In the genomic region with DNA sequence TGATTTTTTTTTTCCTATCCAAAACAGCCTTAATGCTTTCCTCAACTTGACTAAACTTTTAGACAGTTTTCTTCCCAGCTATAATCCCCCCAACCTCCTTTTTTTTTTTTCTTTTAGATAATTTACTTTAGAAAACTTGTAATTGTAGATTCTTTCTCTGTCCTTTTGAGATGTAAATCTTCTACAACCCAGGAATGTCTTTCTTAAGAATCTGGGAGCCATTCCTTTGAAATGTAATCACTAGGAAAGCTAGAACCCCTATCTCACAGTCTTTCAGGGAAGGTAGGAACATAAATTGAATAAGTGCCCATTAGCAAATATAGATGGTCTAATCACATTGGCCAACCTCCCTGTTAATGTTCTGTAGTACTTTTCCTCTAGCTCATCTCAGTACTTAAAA, we compare ENCODE assay signal across 16 cellular contexts.
A peak's percentile ranks its signal among the peaks of the same experiment; 100 is the strongest.
DNase-seq lines count a peak whose midpoint lies in the region; ATAC-seq and TF ChIP-seq lines count a peak whose summit lies in the region.
"Had no signal": no experiment of that assay in that cellular context is flagged by ENCODE, and none has a peak within 500 bp of the region (broad histone marks: within the 10 kb centered on the region; RNA-seq: fewer than 3 reads in every experiment).

No MANE protein-coding gene starts in this region.

- peak overlapping the region; percentile 88 for H3K27ac ChIP-seq in HUES48 (ENCODE audit: low read depth, low read length)
- no peak overlapping the region for H3K27ac ChIP-seq in iPS-18a (ENCODE audit: low read length)
- H3K27ac ChIP-seq: BLaER1 had no signal

- no peak for TF ChIP-seq CTCF in WTC11 (IDR thresholded peaks at IDR 0.05)

- no peaks in the 10 kb centered on the region for H3K36me3 ChIP-seq in HUES48 (ENCODE audit: control insufficient read depth, insufficient read depth, low read length)
- H3K36me3 ChIP-seq in iPS-18a (ENCODE audit: control insufficient read depth, low read depth, low read length): no peaks in the 10 kb centered on the region
- H3K36me3 ChIP-seq: BLaER1 had no signal

- peaks cover 27% of the 10 kb centered on the region for H3K4me1 ChIP-seq in HUES48 (ENCODE audit: control insufficient read depth, insufficient read depth, low read length)
- peaks cover 26% of the 10 kb centered on the region for H3K4me1 ChIP-seq in iPS-18a (ENCODE audit: control insufficient read depth, low read depth, low read length)
- H3K4me1 ChIP-seq: BLaER1 had no signal

- 0 out of 2 replicates have a peak, but pooled peaks cover 5% of the 10 kb centered on the region for H3K9me3 ChIP-seq in HUES48 (ENCODE audit: control insufficient read depth, insufficient read depth, low read length)
- H3K9me3 ChIP-seq in iPS-18a (ENCODE audit: control insufficient read depth, low read depth, low read length): peaks cover 5% of the 10 kb centered on the region
- H3K9me3 ChIP-seq: BLaER1 had no signal

- H3K9ac ChIP-seq in HUES48 (ENCODE audit: low read depth, low read length): no peak overlapping the region
- H3K9ac ChIP-seq in iPS-18a (ENCODE audit: low read length): no peak overlapping the region
- H3K9ac ChIP-seq: BLaER1 had no signal

- H3K4me1 Mint-ChIP-seq in WTC11: peaks cover 53% of the 10 kb centered on the region
- H3K4me1 Mint-ChIP-seq: CD14-positive monocyte; CD4-positive, alpha-beta memory T cell had no signal

- H3K4me3 ChIP-seq in HUES48 (ENCODE audit: low read depth, low read length) (peak overlapping the region; percentile 35; the same call in 1 of the 2 replicates), iPS-18a (ENCODE audit: low read length) (peak overlapping the region; percentile 5)
- H3K4me3 ChIP-seq: BLaER1, K562 had no signal

- peak; percentile 49; the same call in 1 of the 2 replicates for ATAC-seq in WTC11
- ATAC-seq: K562 had no signal

- H3K27me3 ChIP-seq in HUES48 (ENCODE audit: control insufficient read depth, insufficient read depth, low read length) (peaks cover 15% of the 10 kb centered on the region; the same call in 1 of the 2 replicates), iPS-18a (ENCODE audit: control insufficient read depth, insufficient read depth, low read length) (peaks cover 11% of the 10 kb centered on the region)
- H3K27me3 ChIP-seq: BLaER1 had no signal

- H3K27me3 Mint-ChIP-seq in WTC11 (ENCODE audit: low read depth): peaks cover 64% of the 10 kb centered on the region
- H3K27me3 Mint-ChIP-seq: CD4-positive, alpha-beta memory T cell had no signal

- no peak overlapping the region; the same call in 1 of the 2 replicates for H3K27ac Mint-ChIP-seq in WTC11
- H3K27ac Mint-ChIP-seq: CD14-positive monocyte; CD4-positive, alpha-beta memory T cell had no signal

- peaks cover 11% of the 10 kb centered on the region for H3K36me3 Mint-ChIP-seq in WTC11
- H3K36me3 Mint-ChIP-seq: CD14-positive monocyte; CD4-positive, alpha-beta memory T cell had no signal

- CTCF ChIA-PET in WTC11 (lab: Charles Lee): interaction anchor here (1.0 kb wide), 1 partner anchor 161 kb away, joined by 3 read pairs; no protein-coding TSS in a partner anchor

- POLR2A ChIA-PET in WTC11 (lab: Charles Lee): no interaction called here

- H3K9me3 Mint-ChIP-seq in WTC11: peaks cover 10% of the 10 kb centered on the region

- DNase-seq in WTC11 (ENCODE audit: low spot score) (no peak), NCI-H1930 (lab: John Stamatoyannopoulos, UW) (no peak), NCI-H446 treated with DMSO at 0.1 percent for 48 hours (lab: John Stamatoyannopoulos, UW) (no peak), NCI-H226 (no peak)
- no peak for DNase-seq in activated naive CD4-positive, alpha-beta T cell treated with anti-CD3 and anti-CD28 coated beads, Interleukin-2, amount 50 U/mL, for 16 hours
- DNase-seq: 8988T; CD4-positive, alpha-beta memory T cell; DMS79 treated with DMSO at 0.1 percent for 48 hours; GF-D8; H7; IMR-90 had no signal

- no peak overlapping the region for H3K4me3 Mint-ChIP-seq in WTC11
- H3K4me3 Mint-ChIP-seq: CD14-positive monocyte; CD4-positive, alpha-beta memory T cell had no signal

TF ChIP-seq in WTC11, 78 proteins besides CTCF, POLR2A, EP300 and RAD21:
- no peak for TF ChIP-seq SMAD3 (CRISPR knock-in tag; IDR thresholded peaks at IDR 0.05; ENCODE audit: borderline replicate concordance)
- no peak for TF ChIP-seq FOXJ3 (CRISPR knock-in tag; IDR thresholded peaks at IDR 0.05; ENCODE audit: borderline replicate concordance)
- TF ChIP-seq, protein P1, sequence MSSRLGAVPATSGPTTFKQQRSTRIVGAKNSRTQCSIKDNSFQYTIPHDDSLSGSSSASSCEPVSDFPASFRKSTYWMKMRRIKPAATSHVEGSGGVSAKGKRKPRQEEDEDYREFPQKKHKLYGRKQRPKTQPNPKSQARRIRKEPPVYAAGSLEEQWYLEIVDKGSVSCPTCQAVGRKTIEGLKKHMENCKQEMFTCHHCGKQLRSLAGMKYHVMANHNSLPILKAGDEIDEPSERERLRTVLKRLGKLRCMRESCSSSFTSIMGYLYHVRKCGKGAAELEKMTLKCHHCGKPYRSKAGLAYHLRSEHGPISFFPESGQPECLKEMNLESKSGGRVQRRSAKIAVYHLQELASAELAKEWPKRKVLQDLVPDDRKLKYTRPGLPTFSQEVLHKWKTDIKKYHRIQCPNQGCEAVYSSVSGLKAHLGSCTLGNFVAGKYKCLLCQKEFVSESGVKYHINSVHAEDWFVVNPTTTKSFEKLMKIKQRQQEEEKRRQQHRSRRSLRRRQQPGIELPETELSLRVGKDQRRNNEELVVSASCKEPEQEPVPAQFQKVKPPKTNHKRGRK (CRISPR knock-in tag; IDR thresholded peaks at IDR 0.05; ENCODE audit: borderline replicate concordance): no peak
- TF ChIP-seq, protein P2, sequence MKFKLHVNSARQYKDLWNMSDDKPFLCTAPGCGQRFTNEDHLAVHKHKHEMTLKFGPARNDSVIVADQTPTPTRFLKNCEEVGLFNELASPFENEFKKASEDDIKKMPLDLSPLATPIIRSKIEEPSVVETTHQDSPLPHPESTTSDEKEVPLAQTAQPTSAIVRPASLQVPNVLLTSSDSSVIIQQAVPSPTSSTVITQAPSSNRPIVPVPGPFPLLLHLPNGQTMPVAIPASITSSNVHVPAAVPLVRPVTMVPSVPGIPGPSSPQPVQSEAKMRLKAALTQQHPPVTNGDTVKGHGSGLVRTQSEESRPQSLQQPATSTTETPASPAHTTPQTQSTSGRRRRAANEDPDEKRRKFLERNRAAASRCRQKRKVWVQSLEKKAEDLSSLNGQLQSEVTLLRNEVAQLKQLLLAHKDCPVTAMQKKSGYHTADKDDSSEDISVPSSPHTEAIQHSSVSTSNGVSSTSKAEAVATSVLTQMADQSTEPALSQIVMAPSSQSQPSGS (CRISPR knock-in tag; IDR thresholded peaks at IDR 0.05; ENCODE audit: borderline replicate concordance, low read depth): no peak
- TF ChIP-seq NR3C1 (CRISPR knock-in tag; conservative IDR thresholded peaks at IDR 0.05; ENCODE audit: low read depth): no peak
- TF ChIP-seq SOX15 (CRISPR knock-in tag; IDR thresholded peaks at IDR 0.05): no peak
- TF ChIP-seq ZNF263 (CRISPR knock-in tag; IDR thresholded peaks at IDR 0.05; ENCODE audit: low read depth): no peak
- TF ChIP-seq, protein P3, sequence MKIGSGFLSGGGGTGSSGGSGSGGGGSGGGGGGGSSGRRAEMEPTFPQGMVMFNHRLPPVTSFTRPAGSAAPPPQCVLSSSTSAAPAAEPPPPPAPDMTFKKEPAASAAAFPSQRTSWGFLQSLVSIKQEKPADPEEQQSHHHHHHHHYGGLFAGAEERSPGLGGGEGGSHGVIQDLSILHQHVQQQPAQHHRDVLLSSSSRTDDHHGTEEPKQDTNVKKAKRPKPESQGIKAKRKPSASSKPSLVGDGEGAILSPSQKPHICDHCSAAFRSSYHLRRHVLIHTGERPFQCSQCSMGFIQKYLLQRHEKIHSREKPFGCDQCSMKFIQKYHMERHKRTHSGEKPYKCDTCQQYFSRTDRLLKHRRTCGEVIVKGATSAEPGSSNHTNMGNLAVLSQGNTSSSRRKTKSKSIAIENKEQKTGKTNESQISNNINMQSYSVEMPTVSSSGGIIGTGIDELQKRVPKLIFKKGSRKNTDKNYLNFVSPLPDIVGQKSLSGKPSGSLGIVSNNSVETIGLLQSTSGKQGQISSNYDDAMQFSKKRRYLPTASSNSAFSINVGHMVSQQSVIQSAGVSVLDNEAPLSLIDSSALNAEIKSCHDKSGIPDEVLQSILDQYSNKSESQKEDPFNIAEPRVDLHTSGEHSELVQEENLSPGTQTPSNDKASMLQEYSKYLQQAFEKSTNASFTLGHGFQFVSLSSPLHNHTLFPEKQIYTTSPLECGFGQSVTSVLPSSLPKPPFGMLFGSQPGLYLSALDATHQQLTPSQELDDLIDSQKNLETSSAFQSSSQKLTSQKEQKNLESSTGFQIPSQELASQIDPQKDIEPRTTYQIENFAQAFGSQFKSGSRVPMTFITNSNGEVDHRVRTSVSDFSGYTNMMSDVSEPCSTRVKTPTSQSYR (CRISPR knock-in tag; IDR thresholded peaks at IDR 0.05): no peak
- TF ChIP-seq GTF2I (CRISPR knock-in tag; conservative IDR thresholded peaks at IDR 0.05): no peak
